1 cellular context compared by ENCODE assay signal in the genomic region with DNA sequence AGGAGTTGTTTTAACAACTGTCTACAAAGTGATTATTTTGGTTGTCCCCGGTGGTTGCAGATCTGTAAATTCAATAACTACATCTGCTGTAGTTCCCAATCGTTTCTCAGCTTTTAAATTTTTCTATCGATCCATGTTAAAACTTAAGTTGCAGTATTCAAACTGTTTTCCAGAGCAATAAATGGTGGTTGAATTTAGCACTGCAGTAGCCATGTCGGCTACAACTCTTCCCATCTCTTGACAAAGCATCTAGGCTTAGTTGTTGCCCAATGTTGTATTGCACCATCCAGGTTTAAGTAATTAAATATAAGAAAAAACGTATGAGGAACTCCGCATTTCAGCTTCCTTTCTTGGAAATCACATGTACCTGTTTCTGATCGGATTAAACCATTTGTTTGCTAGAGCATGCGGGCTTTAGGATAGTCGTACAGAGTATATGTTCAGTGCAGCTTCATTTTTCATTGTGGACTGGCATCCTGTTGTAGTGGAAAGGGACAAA.
TF ChIP-seq lines count a peak whose summit lies in the region.

No MANE protein-coding gene starts in this region.

TF ChIP-seq in H1, 55 proteins besides CTCF, POLR2A, EP300 and RAD21 (continued from another document):
- no peak for TF ChIP-seq EGR1 (IDR thresholded peaks at IDR 0.05; ENCODE audit: borderline replicate concordance, low read depth, low read length)
- no peak for TF ChIP-seq CHD2 (IDR thresholded peaks at IDR 0.05; ENCODE audit: low read length)
- TF ChIP-seq SIN3A (conservative IDR thresholded peaks at IDR 0.05 in 1 of 2, IDR thresholded peaks at IDR 0.05 in 1 of 2; ENCODE audit: low read depth in 1 of 2, low read length in 2 of 2), result no peak
- no peak for TF ChIP-seq TCF12 (IDR thresholded peaks at IDR 0.05; ENCODE audit: low read depth, low read length)
